In the genomic region with DNA sequence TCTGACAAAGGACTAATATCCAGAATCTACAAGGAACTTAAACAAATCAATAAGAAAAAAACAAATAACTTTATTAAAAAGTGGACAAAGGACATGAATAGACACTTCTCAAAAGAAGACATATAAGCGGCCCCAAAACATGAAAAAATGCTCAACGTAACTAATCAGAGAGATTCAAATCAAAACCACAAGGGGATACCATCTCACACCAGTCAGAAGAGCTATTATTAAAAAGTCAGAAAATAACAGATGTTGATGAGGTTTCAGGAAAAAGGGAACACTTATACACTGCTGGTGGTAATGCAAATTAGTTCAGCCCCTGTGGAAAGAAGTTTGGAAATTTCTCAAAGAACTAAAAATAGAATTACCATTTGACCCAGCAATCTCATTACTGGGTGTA, we compare ENCODE assay signal across 25 cellular contexts.
"Had no signal": no experiment of that assay in that cellular context is flagged by ENCODE, and none has a peak within 500 bp of the region (broad histone marks: within the 10 kb centered on the region; RNA-seq: fewer than 3 reads in every experiment).

No MANE protein-coding gene starts in this region.

- ATAC-seq: natural killer cell; psoas muscle; right cardiac atrium; right lobe of liver; stimulated activated effector memory CD8-positive, alpha-beta T cell treated with anti-CD3 and anti-CD28 coated beads, Interleukin-12 subunit alpha, Interleukin-12 subunit beta, amount 100 ng/mL, for 72 hours; stimulated activated naive B cell treated with anti-CD40 and anti-IgM and Interleukin-4, amounts not matched to agents 10 μg/mL and 1 μg/mL and 100 μg/mL, for 72 hours had no signal

- H3K4me2 ChIP-seq: neural progenitor cell had no signal

- H3K9me3 ChIP-seq: ovary, psoas muscle, right lobe of liver, sigmoid colon, stomach, thoracic aorta, thyroid gland, tibial nerve, upper lobe of left lung, vagina had no signal

- H2AFZ ChIP-seq: neural progenitor cell, parathyroid adenoma had no signal

- H3K36me3 ChIP-seq: neural progenitor cell, ovary, right lobe of liver, sigmoid colon, stomach, thoracic aorta, thyroid gland, tibial nerve, upper lobe of left lung, vagina had no signal

- H3K4me1 ChIP-seq: parathyroid adenoma, psoas muscle, right lobe of liver, stomach, thyroid gland, tibial nerve, upper lobe of left lung, vagina had no signal

- H3K27ac ChIP-seq: neural progenitor cell, ovary, parathyroid adenoma, psoas muscle, right lobe of liver, sigmoid colon, stomach, thoracic aorta, thyroid gland, tibial nerve, upper lobe of left lung, vagina had no signal

- H3K79me2 ChIP-seq: parathyroid adenoma had no signal

- H3K27me3 ChIP-seq: neural progenitor cell, ovary, right lobe of liver, sigmoid colon, stomach, thyroid gland, tibial nerve, upper lobe of left lung, vagina had no signal

- H3K4me3 ChIP-seq: neural progenitor cell, ovary, psoas muscle, right lobe of liver, sigmoid colon, stomach, thoracic aorta, thyroid gland, tibial nerve, upper lobe of left lung, vagina had no signal

- DNase-seq: natural killer cell; occipital lobe; ovary; posterior cingulate gyrus; psoas muscle; right cardiac atrium; right lobe of liver; sigmoid colon; small intestine; stimulated activated CD4-positive, alpha-beta T cell treated with anti-CD3 and anti-CD28 coated beads, Interleukin-15, amount 100 ng/mL, for 24 hours; stimulated activated CD4-positive, alpha-beta T cell treated with anti-CD3 and anti-CD28 coated beads, Interleukin-2, amount 100 ng/mL, for 24 hours; stimulated activated CD4-positive, alpha-beta T cell treated with anti-CD3 and anti-CD28 coated beads, Interleukin-2, amount 100 ng/mL, for 48 hours; stimulated activated CD4-positive, alpha-beta T cell treated with anti-CD3 and anti-CD28 coated beads, Interleukin-4, amount 100 ng/mL, for 24 hours; stimulated activated naive B cell treated with anti-CD40 and anti-IgM and Interleukin-4, amounts not matched to agents 10 μg/mL and 1 μg/mL and 100 μg/mL, for 72 hours; stimulated activated naive CD4-positive, alpha-beta T cell treated with Interleukin-2 at 50 U/mL for 16 hours; stomach; thyroid gland; trophoblast cell; upper lobe of left lung had no signal

- H3K9ac ChIP-seq: neural progenitor cell, parathyroid adenoma had no signal
